Comparison of ENCODE assay signal across 11 cellular contexts in the genomic region with DNA sequence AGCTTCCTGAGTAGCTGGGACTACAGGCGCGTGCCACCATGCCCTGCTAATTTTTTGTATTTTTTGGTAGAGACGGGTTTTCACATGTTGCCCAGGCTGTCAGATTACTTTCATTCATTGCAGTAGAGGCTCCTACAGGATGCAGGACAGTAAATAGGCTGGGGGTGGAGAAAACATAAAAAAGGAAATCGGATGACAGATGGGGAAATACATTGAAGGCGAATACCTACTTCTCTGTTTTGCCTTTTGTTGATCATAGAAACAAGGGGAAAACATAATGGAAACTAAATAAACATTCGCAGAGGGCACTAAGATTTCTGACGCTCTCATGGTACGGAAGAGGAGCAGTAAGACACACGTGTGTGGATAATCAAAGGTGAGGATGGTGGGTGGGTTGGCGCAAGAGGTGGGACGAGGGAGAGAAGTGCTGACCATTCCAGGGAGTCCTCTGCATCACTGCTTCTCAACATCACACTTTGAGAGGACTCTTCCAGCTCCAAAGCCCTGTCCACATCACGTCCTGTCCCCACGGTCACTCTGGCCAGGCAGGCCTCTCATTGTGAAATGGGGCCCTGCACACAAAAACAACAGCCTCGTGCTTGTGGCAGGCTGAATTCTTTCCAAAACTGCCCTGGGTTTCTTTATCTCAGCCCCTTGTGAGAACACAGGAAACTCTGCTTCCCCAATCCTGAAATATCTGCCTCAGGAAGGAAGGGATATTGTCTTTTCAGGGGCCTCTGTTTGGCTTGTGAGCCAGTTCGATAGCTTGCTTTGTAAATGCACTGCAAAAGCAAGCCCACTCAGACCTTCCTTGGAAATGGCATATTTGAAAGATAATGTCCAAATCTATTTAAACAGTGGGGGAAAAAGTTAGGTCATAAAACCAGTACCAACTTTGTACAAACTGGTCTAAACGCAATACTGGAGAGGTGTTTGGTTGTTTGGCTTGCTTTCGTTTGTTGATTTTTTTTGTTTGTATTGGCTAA.
A peak's percentile ranks its signal among the peaks of the same experiment; 100 is the strongest.
DNase-seq lines count a peak whose midpoint lies in the region; ATAC-seq and TF ChIP-seq lines count a peak whose summit lies in the region.
"Had no signal": no experiment of that assay in that cellular context is flagged by ENCODE, and none has a peak within 500 bp of the region (broad histone marks: within the 10 kb centered on the region; RNA-seq: fewer than 3 reads in every experiment).

No MANE protein-coding gene starts in this region.

- TF ChIP-seq POLR2A in right lobe of liver (IDR thresholded peaks at IDR 0.05), result peak; percentile 47

- ATAC-seq in right lobe of liver, result peak; percentile 64 to 77 (median 72)
- ATAC-seq in sciatic nerve, result peak; percentile 77
- ATAC-seq in GM21529 (IDR thresholded peaks at IDR 0.05; ENCODE audit: unreplicated experiment), result no peak
- ATAC-seq in stimulated activated effector memory CD8-positive, alpha-beta T cell treated with anti-CD3 and anti-CD28 coated beads, Interleukin-12 subunit alpha, Interleukin-12 subunit beta, amount 100 ng/mL, for 72 hours, result no peak
- no peak for ATAC-seq in GM21723 (IDR thresholded peaks at IDR 0.05; ENCODE audit: unreplicated experiment)

- no peaks in the 10 kb centered on the region for H3K36me3 ChIP-seq in right lobe of liver
- H3K36me3 ChIP-seq: Peyer's patch had no signal

- peaks cover 7% of the 10 kb centered on the region for H3K27me3 Mint-ChIP-seq in HFFc6 (ENCODE audit: insufficient read depth)

- H3K27ac ChIP-seq in right lobe of liver, result peak overlapping the region; percentile 73 to 94 (median 90)
- H3K27ac ChIP-seq: GM23248 had no signal

- H3K4me1 Mint-ChIP-seq in HFFc6 (ENCODE audit: low read depth), result peaks cover 44% of the 10 kb centered on the region
- H3K4me1 Mint-ChIP-seq in stimulated activated effector memory CD8-positive, alpha-beta T cell treated with anti-CD3 and anti-CD28 coated beads, Interleukin-12 subunit alpha, Interleukin-12 subunit beta, amount 100 ng/mL, for 72 hours, result peaks cover 11% of the 10 kb centered on the region

- no peaks in the 10 kb centered on the region for H3K9me3 ChIP-seq in right lobe of liver
- H3K9me3 ChIP-seq: Peyer's patch had no signal

- H3K27me3 ChIP-seq in right lobe of liver, result no peaks in the 10 kb centered on the region
- H3K27me3 ChIP-seq: Peyer's patch had no signal

- TF ChIP-seq CTCF in HFFc6 (IDR thresholded peaks at IDR 0.05), result no peak
- no peak for TF ChIP-seq CTCF in choroid plexus epithelial cell (conservative IDR thresholded peaks at IDR 0.05; ENCODE audit: low read depth, low read length)
- TF ChIP-seq CTCF in right lobe of liver (IDR thresholded peaks at IDR 0.05), result no peak

- H3K4me3 Mint-ChIP-seq in HFFc6, result no peak overlapping the region; the same call in 1 of the 2 replicates
- H3K4me3 Mint-ChIP-seq in stimulated activated effector memory CD8-positive, alpha-beta T cell treated with anti-CD3 and anti-CD28 coated beads, Interleukin-12 subunit alpha, Interleukin-12 subunit beta, amount 100 ng/mL, for 72 hours, result no peak overlapping the region

- H3K27ac Mint-ChIP-seq in HFFc6, result peak overlapping the region; percentile 20; the same call in 1 of the 2 replicates
- no peak overlapping the region for H3K27ac Mint-ChIP-seq in stimulated activated effector memory CD8-positive, alpha-beta T cell treated with anti-CD3 and anti-CD28 coated beads, Interleukin-12 subunit alpha, Interleukin-12 subunit beta, amount 100 ng/mL, for 72 hours

- intact Hi-C loops in right lobe of liver (cut with DNase I) (loop anchor here in 1 of 2 donors (10.0 kb wide), 1 partner anchor 133 kb away; no protein-coding TSS in a partner anchor), sciatic nerve (cut with DNase I) (no loop called here)

- H3K36me3 Mint-ChIP-seq in HFFc6 (ENCODE audit: low read depth), result no peaks in the 10 kb centered on the region
- H3K36me3 Mint-ChIP-seq in stimulated activated effector memory CD8-positive, alpha-beta T cell treated with anti-CD3 and anti-CD28 coated beads, Interleukin-12 subunit alpha, Interleukin-12 subunit beta, amount 100 ng/mL, for 72 hours, result no peaks in the 10 kb centered on the region

- H3K4me1 ChIP-seq in right lobe of liver, result peaks cover 0 to 54% (median 33%) of the 10 kb centered on the region in 4 donors

- 32% methylated on average over 17 of the region's 17 CpGs for WGBS in right lobe of liver (ENCODE audit: insufficient coverage, low coverage, low lambda C conversion rate, missing lambda C conversion rate)

- H3K9me3 Mint-ChIP-seq in HFFc6, result no peaks in the 10 kb centered on the region
- H3K9me3 Mint-ChIP-seq in stimulated activated effector memory CD8-positive, alpha-beta T cell treated with anti-CD3 and anti-CD28 coated beads, Interleukin-12 subunit alpha, Interleukin-12 subunit beta, amount 100 ng/mL, for 72 hours, result no peaks in the 10 kb centered on the region

- DNase-seq in HFFc6 (no peak), choroid plexus epithelial cell (ENCODE audit: low read depth) (peak; percentile 43), right lobe of liver (peak; percentile 73 to 81 (median 80)), sciatic nerve (ENCODE audit: low spot score) (no peak)
- DNase-seq in stimulated activated effector memory CD8-positive, alpha-beta T cell treated with anti-CD3 and anti-CD28 coated beads, Interleukin-12 subunit alpha, Interleukin-12 subunit beta, amount 100 ng/mL, for 72 hours (ENCODE audit: low spot score in 2 of 2), result no peak
- no peak for DNase-seq in activated CD8-positive, alpha-beta memory T cell treated with anti-CD3 and anti-CD28 coated beads for 24 hours
- DNase-seq: GM23248, NCI-H146, Peyer's patch had no signal

- H3K4me3 ChIP-seq in choroid plexus epithelial cell (ENCODE audit: low read depth, low read length) (no peak overlapping the region), right lobe of liver (no peak overlapping the region)
- H3K4me3 ChIP-seq: GM23248, Peyer's patch had no signal

Comparison
In these comparisons a context has a peak if more than half of its experiments do, and no peak if none do; other contexts are left out.
1. DNase-seq: peak in choroid plexus epithelial cell (single experiment) and right lobe of liver (3 of 3); none in HFFc6 (single experiment), sciatic nerve (single experiment), stimulated activated effector memory CD8-positive, alpha-beta T cell treated with anti-CD3 and anti-CD28 coated beads, Interleukin-12 subunit alpha, Interleukin-12 subunit beta, amount 100 ng/mL, for 72 hours (0 of 2) and activated CD8-positive, alpha-beta memory T cell treated with anti-CD3 and anti-CD28 coated beads for 24 hours (single experiment).
2. ATAC-seq: peak in right lobe of liver (4 of 4) and sciatic nerve (single experiment); none in GM21529 (single experiment), stimulated activated effector memory CD8-positive, alpha-beta T cell treated with anti-CD3 and anti-CD28 coated beads, Interleukin-12 subunit alpha, Interleukin-12 subunit beta, amount 100 ng/mL, for 72 hours (single experiment) and GM21723 (single experiment).